In the genomic region with DNA sequence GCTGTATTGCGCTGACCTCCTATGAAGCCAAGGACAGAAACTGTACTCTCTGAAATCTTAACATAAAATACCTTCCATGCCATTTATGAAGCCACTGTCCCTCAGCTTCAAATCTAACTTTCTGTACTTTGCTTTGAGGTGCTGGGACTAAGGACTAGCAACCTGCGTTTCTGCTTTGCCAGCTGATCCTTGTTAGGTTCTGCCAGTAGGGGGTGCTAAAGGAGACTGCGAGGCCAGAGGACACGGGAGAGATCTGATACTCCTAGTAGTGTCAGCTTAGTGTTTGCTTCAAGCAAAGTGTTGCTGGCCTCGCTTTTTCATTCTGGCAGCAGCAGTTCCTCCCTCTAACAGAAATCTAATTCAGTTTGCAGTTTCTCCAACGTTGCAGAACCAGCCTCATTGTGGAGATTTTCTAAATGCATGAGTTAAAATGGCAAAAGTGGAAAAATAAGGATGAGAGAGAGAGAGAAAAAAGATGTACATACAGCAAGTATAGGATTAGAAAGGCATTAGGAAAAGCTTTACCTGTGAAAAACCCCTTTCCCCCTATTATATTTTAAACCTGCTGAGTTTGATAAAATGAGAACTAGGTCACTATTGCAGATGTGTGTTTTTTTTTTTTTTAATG, we compare ENCODE assay signal across 9 cellular contexts.
DNase-seq lines count a peak whose midpoint lies in the region; ATAC-seq and TF ChIP-seq lines count a peak whose summit lies in the region.
"Had no signal": no experiment of that assay in that cellular context is flagged by ENCODE, and none has a peak within 500 bp of the region (broad histone marks: within the 10 kb centered on the region; RNA-seq: fewer than 3 reads in every experiment).

No MANE protein-coding gene starts in this region.

- no peak overlapping the region for H3K4me3 ChIP-seq in choroid plexus epithelial cell (ENCODE audit: low read depth, low read length)
- H3K4me3 ChIP-seq: Peyer's patch had no signal

- intact Hi-C loops in natural killer cell (cut with micrococcal nuclease) = no loop called here

- H3K4me1 Mint-ChIP-seq in natural killer cell = no peaks in the 10 kb centered on the region

- TF ChIP-seq CTCF in choroid plexus epithelial cell (conservative IDR thresholded peaks at IDR 0.05; ENCODE audit: low read depth, low read length) (peak; percentile 25), natural killer cell (IDR thresholded peaks at IDR 0.05) (no peak)

- no peak overlapping the region for H3K27ac Mint-ChIP-seq in natural killer cell

- no peak overlapping the region for H3K4me3 Mint-ChIP-seq in natural killer cell

- ATAC-seq in HG03469 (IDR thresholded peaks at IDR 0.05; ENCODE audit: unreplicated experiment) (no peak), natural killer cell (no peak), GM18498 (IDR thresholded peaks at IDR 0.05; ENCODE audit: unreplicated experiment) (no peak)

- peaks cover 2% of the 10 kb centered on the region in 2 donors for H3K9me3 Mint-ChIP-seq in natural killer cell

- H3K36me3 Mint-ChIP-seq in natural killer cell = no peaks in the 10 kb centered on the region

- peaks cover 0 to 11% of the 10 kb centered on the region in 2 donors for H3K27me3 Mint-ChIP-seq in natural killer cell (ENCODE audit: low read depth in 2 of 2)

- DNase-seq in DMS153 (lab: John Stamatoyannopoulos, UW) (peak; percentile 58), GM19240 (ENCODE audit: insufficient read length, low spot score) (peak; percentile 11), NCI-H510A treated with DMSO at 0.1 percent for 48 hours (lab: John Stamatoyannopoulos, UW) (peak; percentile 90), choroid plexus epithelial cell (ENCODE audit: low read depth) (peak; percentile 2), occipital lobe (lab: John Stamatoyannopoulos, UW) (peak; percentile 21), natural killer cell (no peak)
